ENCODE assay signal across 21 cellular contexts in genomic region chr12:111761099-111761498, GRCh38. TPM values are rescaled to one million over a fixed set of nuclear protein-coding genes. Genes with fewer than 3 reads are reported as not detected.
DNase-seq lines count a peak whose midpoint lies in the region; ATAC-seq and TF ChIP-seq lines count a peak whose summit lies in the region.
"Had no signal": no experiment of that assay in that cellular context is flagged by ENCODE, and none has a peak within 500 bp of the region (broad histone marks: within the 10 kb centered on the region; RNA-seq: fewer than 3 reads in every experiment).

No MANE protein-coding gene starts in this region.

- peaks cover 19% of the 10 kb centered on the region for H3F3A ChIP-seq in DOHH2 (ENCODE audit: control insufficient read depth, insufficient read depth)

- H3K4me3 ChIP-seq in DOHH2 (ENCODE audit: low read length): peak overlapping the region; percentile 30
- H3K4me3 ChIP-seq in Karpas-422 (ENCODE audit: low read length): peak overlapping the region; percentile 29; the same call in 1 of the 2 replicates
- H3K4me3 ChIP-seq in upper lobe of left lung: no peak overlapping the region
- H3K4me3 ChIP-seq: dorsolateral prefrontal cortex, prostate gland, smooth muscle cell, testis had no signal

- peak overlapping the region; percentile 31; the same call in 1 of the 2 replicates for H3K9ac ChIP-seq in Karpas-422 (ENCODE audit: low read length)

- TF ChIP-seq POLR2A in GM18951 (IDR thresholded peaks at IDR 0.05; ENCODE audit: extremely low read depth, insufficient read depth, insufficient read length): peak; percentile 14
- no peak for TF ChIP-seq POLR2A in upper lobe of left lung (IDR thresholded peaks at IDR 0.05)

- peaks cover 96% of the 10 kb centered on the region for H3K4me1 ChIP-seq in DOHH2 (ENCODE audit: control insufficient read depth, low read length)
- peaks cover 88% of the 10 kb centered on the region for H3K4me1 ChIP-seq in Karpas-422 (ENCODE audit: low read length)
- peaks cover 22 to 39% (median 32%) of the 10 kb centered on the region in 4 donors for H3K4me1 ChIP-seq in upper lobe of left lung

- no peak for TF ChIP-seq CTCF in DOHH2 (IDR thresholded peaks at IDR 0.05; ENCODE audit: low read depth, low read length, poor library complexity, severe bottlenecking)
- no peak for TF ChIP-seq CTCF in upper lobe of left lung (IDR thresholded peaks at IDR 0.05)

- peak overlapping the region; percentile 64 for H3K4me2 ChIP-seq in DOHH2 (ENCODE audit: low read length)
- peak overlapping the region; percentile 53 for H3K4me2 ChIP-seq in Karpas-422 (ENCODE audit: low read depth, low read length, poor library complexity, severe bottlenecking)
- H3K4me2 ChIP-seq: smooth muscle cell had no signal

- H3K27me3 ChIP-seq in DOHH2 (ENCODE audit: control insufficient read depth, low read length) (no peaks in the 10 kb centered on the region), Karpas-422 (ENCODE audit: low read length) (no peaks in the 10 kb centered on the region), upper lobe of left lung (no peaks in the 10 kb centered on the region)
- H3K27me3 ChIP-seq: dorsolateral prefrontal cortex, testis had no signal

- peaks cover 11% of the 10 kb centered on the region for H3K36me3 ChIP-seq in DOHH2 (ENCODE audit: control insufficient read depth, low read length)
- H3K36me3 ChIP-seq in Karpas-422 (ENCODE audit: insufficient read depth, low read length): no peaks in the 10 kb centered on the region
- H3K36me3 ChIP-seq in upper lobe of left lung: peaks cover 0 to 5% (median 0%) of the 10 kb centered on the region in 4 donors
- H3K36me3 ChIP-seq: prostate gland had no signal

- H3K9me2 ChIP-seq in DOHH2 (replicated peaks; ENCODE audit: control insufficient read depth, low read length) (no peaks in the 10 kb centered on the region), Karpas-422 (replicated peaks; ENCODE audit: insufficient read depth, low read length) (no peaks in the 10 kb centered on the region)

- intact Hi-C loops in left colon (cut with DNase I, micrococcal nuclease): no loop called here

- DNase-seq in Karpas-422: peak; percentile 56
- peak in 1 of 2 donors; percentile 54 for DNase-seq in left colon
- no peak for DNase-seq in KBM-7
- no peak for DNase-seq in HuH-7 (ENCODE audit: low spot score)
- DNase-seq in upper lobe of left lung: no peak
- DNase-seq: activated CD4-positive, alpha-beta T cell treated with anti-CD3 and anti-CD28 coated beads, Interleukin-2, amount 50 U/mL, for 48 hours; activated T-cell treated with anti-CD3 and anti-CD28 coated beads, Interleukin-2, amount 50 U/mL, for 4 hours; dorsolateral prefrontal cortex; IMR-90; mammary epithelial cell; NCI-H2081; NCI-H774; SW 1271; testis had no signal

- H3K27ac ChIP-seq in DOHH2 (ENCODE audit: low read depth, low read length) (peak overlapping the region; percentile 67), Karpas-422 (ENCODE audit: low read length) (peak overlapping the region; percentile 78), upper lobe of left lung (no peak overlapping the region)
- H3K27ac ChIP-seq: dorsolateral prefrontal cortex, prostate gland, testis had no signal

- H3K79me2 ChIP-seq in DOHH2 (ENCODE audit: control insufficient read depth, low read length) (no peaks in the 10 kb centered on the region), Karpas-422 (ENCODE audit: low read length) (no peaks in the 10 kb centered on the region)

- TF ChIP-seq EP300 in upper lobe of left lung (IDR thresholded peaks at IDR 0.05): no peak

- 75 to 77% methylated on average over 4 to 5 of the region's 5 CpGs for WGBS in upper lobe of left lung, 2 donors

- ATAC-seq in left colon: peak; percentile 59
- no peak for ATAC-seq in upper lobe of left lung (ENCODE audit: low FRiP score in 2 of 2)
- ATAC-seq in GM19395 (IDR thresholded peaks at IDR 0.05; ENCODE audit: unreplicated experiment): no peak
- ATAC-seq: activated T-cell treated with anti-CD3 and anti-CD28 coated beads, Interleukin-2, amount 50 U/mL, for 4 hours; esophagus mucosa; natural killer cell treated with Interleukin-12 subunit alpha and Interleukin-12 subunit beta and Interleukin-15 and Interleukin-18, amount 100 ng/mL, for 72 hours had no signal

- H2AFZ ChIP-seq in Karpas-422 (ENCODE audit: low read length): no peak overlapping the region

- H4K20me1 ChIP-seq in DOHH2 (ENCODE audit: control insufficient read depth, insufficient read depth, low read depth, low read length) (no peaks in the 10 kb centered on the region), Karpas-422 (ENCODE audit: insufficient read depth, low read depth, low read length) (no peaks in the 10 kb centered on the region)

- in situ Hi-C loops in GM18951 (cut with MboI; ENCODE audit: low sequenced_read_pairs, unreplicated experiment): no loop called here
- in situ Hi-C loops in KBM-7 (cut with MboI; ENCODE audit: low pct_unique_long_range_greater_than_20kb, low sequenced_read_pairs): no loop called here

- peaks cover 4% of the 10 kb centered on the region; the same call in 1 of the 2 replicates for H3K9me3 ChIP-seq in DOHH2 (ENCODE audit: control insufficient read depth, insufficient read depth, low read length)
- H3K9me3 ChIP-seq in Karpas-422 (ENCODE audit: low read length): no peaks in the 10 kb centered on the region
- no peaks in the 10 kb centered on the region for H3K9me3 ChIP-seq in upper lobe of left lung
- H3K9me3 ChIP-seq: prostate gland, testis had no signal

RNA-seq across cellular contexts. Expression of gene ALDH2, which starts 5.6 kb away (rescaled TPM):
- 69.0 and 145 TPM in 2 replicates for total RNA-seq in Karpas-422 (2014; rRNA removed; shearing (Covaris generic); ENCODE audit: low replicate concordance)
- total RNA-seq in left colon (100 to 1,000 TPM; 371 to 399 TPM), upper lobe of left lung (100 to 1,000 TPM; 138 to 573 (median 265) TPM)
- total RNA-seq: natural killer cell treated with Interleukin-12 subunit alpha and Interleukin-12 subunit beta and Interleukin-15 and Interleukin-18, amount 100 ng/mL, for 72 hours had no signal

Comparison
In these comparisons a context has a peak if more than half of its experiments do, and no peak if none do; other contexts are left out.
1. H3K27ac ChIP-seq: peak in DOHH2 (single experiment) and Karpas-422 (single experiment); none in upper lobe of left lung (0 of 4).
2. H3K4me3 ChIP-seq: peak in DOHH2 (single experiment) and Karpas-422 (single experiment); none in upper lobe of left lung (0 of 4).